In genomic region chr19:14473073-14473790, GRCh38 we compare ENCODE assay signal across 13 cellular contexts. TPM values are rescaled to one million over a fixed set of nuclear protein-coding genes. Genes with fewer than 3 reads are reported as not detected.
DNase-seq lines count a peak whose midpoint lies in the region; ATAC-seq, FAIRE-seq and TF ChIP-seq lines count a peak whose summit lies in the region.
"Had no signal": no experiment of that assay in that cellular context is flagged by ENCODE, and none has a peak within 500 bp of the region (broad histone marks: within the 10 kb centered on the region; RNA-seq: fewer than 3 reads in every experiment).

No MANE protein-coding gene starts in this region.

- no peak overlapping the region for H3K27ac Mint-ChIP-seq in CD8-positive, alpha-beta T cell
- peak overlapping the region; percentile 9 for H3K27ac Mint-ChIP-seq in mesothelial cell of epicardium
- H3K27ac Mint-ChIP-seq: stimulated activated naive CD8-positive, alpha-beta T cell treated with anti-CD3 and anti-CD28 coated beads, Interleukin-15, Interleukin-2, amounts not matched to agents 100 ng/mL and 50 ng/mL, for 24 hours had no signal

- H3K27ac ChIP-seq in CD8-positive, alpha-beta T cell (ENCODE audit: low read depth, low read length): no peak overlapping the region
- no peak overlapping the region for H3K27ac ChIP-seq in K562 (ENCODE audit: extremely low read depth, low read depth, low read length)
- no peak overlapping the region for H3K27ac ChIP-seq in prostate gland

- no peak for ATAC-seq in CD8-positive, alpha-beta T cell
- no peak for ATAC-seq in K562

- no peak overlapping the region for H3K4me2 ChIP-seq in K562 (ENCODE audit: insufficient read depth, low read length)

- H3K9me3 Mint-ChIP-seq in CD8-positive, alpha-beta T cell: no peaks in the 10 kb centered on the region
- no peaks in the 10 kb centered on the region for H3K9me3 Mint-ChIP-seq in mesothelial cell of epicardium
- H3K9me3 Mint-ChIP-seq: stimulated activated naive CD8-positive, alpha-beta T cell treated with anti-CD3 and anti-CD28 coated beads, Interleukin-15, Interleukin-2, amounts not matched to agents 100 ng/mL and 50 ng/mL, for 24 hours had no signal

- TF ChIP-seq RAD21 in K562 (CRISPR knock-in tag; conservative IDR thresholded peaks at IDR 0.05 in 1 of 2, IDR thresholded peaks at IDR 0.05 in 1 of 2): no peak

- in situ Hi-C loops in GM13977 (cut with MboI; ENCODE audit: low pct_unique_long_range_greater_than_20kb, low sequenced_read_pairs, unreplicated experiment): no loop called here
- in situ Hi-C loops in K562 (cut with MboI): no loop called here

- no peak for TF ChIP-seq EP300 in K562 (IDR thresholded peaks at IDR 0.05; ENCODE audit: low read length)

- POLR2A ChIA-PET in CD8-positive, alpha-beta T cell (lab: Charles Lee): interaction anchor here (0.6 to 1.5 kb wide), 6 partner anchors 8 to 336 kb away, joined by 3 to 8 read pairs (median 4); partner anchors contain the start of gene ASF1B
- POLR2A ChIA-PET in K562 (lab: Yijun Ruan, JAX): interaction anchor here (0.7 to 0.8 kb wide), 2 partner anchors 60 to 67 kb away, joined by 3 read pairs; no protein-coding TSS in a partner anchor

- peaks cover 18% of the 10 kb centered on the region for H3K27me3 Mint-ChIP-seq in CD8-positive, alpha-beta T cell (ENCODE audit: low read depth)
- H3K27me3 Mint-ChIP-seq in mesothelial cell of epicardium (ENCODE audit: low read depth): no peaks in the 10 kb centered on the region

- no TSS peak for BruUV-seq in K562 (replicated peaks; lab: Mats Ljungman, UMichigan)

- H3K9me3 ChIP-seq in CD8-positive, alpha-beta T cell (ENCODE audit: low read length): no peaks in the 10 kb centered on the region
- H3K9me3 ChIP-seq in K562 (replicated peaks; ENCODE audit: control insufficient read depth, insufficient read depth, low read depth, low read length) (no peaks in the 10 kb centered on the region), prostate gland (no peaks in the 10 kb centered on the region)

- WGBS in K562 (ENCODE audit: insufficient coverage, low coverage, missing lambda C conversion rate): 95% methylated on average over 25 of the region's 67 CpGs
- 39% methylated on average over 61 of the region's 67 CpGs for WGBS in prostate gland

- H3K36me3 ChIP-seq in CD8-positive, alpha-beta T cell (ENCODE audit: insufficient read depth, low read length): peaks cover 24% of the 10 kb centered on the region
- H3K36me3 ChIP-seq in K562 (ENCODE audit: control insufficient read depth, insufficient read depth, low read length): peaks cover 39% of the 10 kb centered on the region; the same call in 2 of the 3 replicates
- no peaks in the 10 kb centered on the region for H3K36me3 ChIP-seq in prostate gland

- no peak for TF ChIP-seq CTCF in CD8-positive, alpha-beta T cell (IDR thresholded peaks at IDR 0.05)
- peak; percentile 13 for TF ChIP-seq CTCF in GM13977 (IDR thresholded peaks at IDR 0.05; ENCODE audit: extremely low read depth, insufficient read depth, missing control alignments)
- TF ChIP-seq CTCF in K562 (IDR thresholded peaks at IDR 0.05 in 2 of 3, conservative IDR thresholded peaks at IDR 0.05 in 1 of 3; ENCODE audit: insufficient read depth in 2 of 3, low read depth in 1 of 3, low read length in 3 of 3): no peak
- TF ChIP-seq CTCF in mesothelial cell of epicardium (IDR thresholded peaks at IDR 0.05; ENCODE audit: unreplicated experiment): no peak
- no peak for TF ChIP-seq CTCF in prostate gland (IDR thresholded peaks at IDR 0.05)

- H2AFZ ChIP-seq in K562 (ENCODE audit: low read depth, low read length): no peak overlapping the region

- H3K79me2 ChIP-seq in K562 (ENCODE audit: control insufficient read depth, insufficient read depth, low read length): no peaks in the 10 kb centered on the region

- DNase-seq in CD8-positive, alpha-beta T cell: no peak
- peak; percentile 66 for DNase-seq in GM13977 (ENCODE audit: low spot score)
- peak in 1 of 4 experiments; percentile 12 for DNase-seq in K562 (ENCODE audit: extremely low read depth in 1 of 4, low spot score in 3 of 4)
- no peak for DNase-seq in mesothelial cell of epicardium (ENCODE audit: low spot score in 2 of 2, unreplicated experiment in 2 of 2)
- no peak for DNase-seq in 8988T
- DNase-seq in prostate gland (ENCODE audit: low spot score): no peak
- DNase-seq in cerebellar cortex (ENCODE audit: low spot score): no peak
- no peak for DNase-seq in NCI-H146 (lab: John Stamatoyannopoulos, UW)
- DNase-seq: activated CD4-positive, alpha-beta T cell treated with anti-CD3 and anti-CD28 coated beads, Interleukin-2, amount 50 U/mL, for 48 hours had no signal

- H3K4me1 ChIP-seq in CD8-positive, alpha-beta T cell (ENCODE audit: insufficient read depth, low read length): peaks cover 33% of the 10 kb centered on the region
- H3K4me1 ChIP-seq in K562 (replicated peaks in 1 of 2; ENCODE audit: control insufficient read depth in 2 of 2, insufficient read depth in 2 of 2, low read length in 2 of 2) (peaks cover 12 to 69% of the 10 kb centered on the region in 2 experiments), prostate gland (replicated peaks) (peaks cover 10% of the 10 kb centered on the region)

- peaks cover 33% of the 10 kb centered on the region for H3K36me3 Mint-ChIP-seq in CD8-positive, alpha-beta T cell
- peaks cover 11% of the 10 kb centered on the region for H3K36me3 Mint-ChIP-seq in mesothelial cell of epicardium

- H3K4me3 Mint-ChIP-seq in CD8-positive, alpha-beta T cell: peak overlapping the region; percentile 62
- peak overlapping the region; percentile 10 for H3K4me3 Mint-ChIP-seq in mesothelial cell of epicardium
- H3K4me3 Mint-ChIP-seq: stimulated activated naive CD8-positive, alpha-beta T cell treated with anti-CD3 and anti-CD28 coated beads, Interleukin-15, Interleukin-2, amounts not matched to agents 100 ng/mL and 50 ng/mL, for 24 hours had no signal

- H3K4me3 ChIP-seq in CD8-positive, alpha-beta T cell (ENCODE audit: low read depth, low read length): no peak overlapping the region
- no peak overlapping the region for H3K4me3 ChIP-seq in K562
- no peak overlapping the region for H3K4me3 ChIP-seq in prostate gland

- no peaks in the 10 kb centered on the region for H3K9me1 ChIP-seq in K562 (ENCODE audit: control insufficient read depth, insufficient read depth, low read length)

- TF ChIP-seq POLR2A in K562 (conservative IDR thresholded peaks at IDR 0.05) (no peak), prostate gland (IDR thresholded peaks at IDR 0.05) (no peak)

- peaks cover 13% of the 10 kb centered on the region for H3K27me3 ChIP-seq in CD8-positive, alpha-beta T cell (ENCODE audit: insufficient read depth, low read length)
- no peaks in the 10 kb centered on the region for H3K27me3 ChIP-seq in K562 (ENCODE audit: control insufficient read depth in 2 of 2, insufficient read depth in 2 of 2, low read length in 2 of 2)
- no peaks in the 10 kb centered on the region for H3K27me3 ChIP-seq in prostate gland (replicated peaks; ENCODE audit: insufficient read depth)

- H3K4me1 Mint-ChIP-seq in CD8-positive, alpha-beta T cell (ENCODE audit: low read depth): peaks cover 33% of the 10 kb centered on the region
- peaks cover 38% of the 10 kb centered on the region for H3K4me1 Mint-ChIP-seq in mesothelial cell of epicardium

- no peak overlapping the region; a peak in 1 of 4 replicates for H3K9ac ChIP-seq in K562 (ENCODE audit: insufficient read depth in 1 of 2, low read depth in 2 of 2, low read length in 2 of 2)

- intact Hi-C loops in CD8-positive, alpha-beta T cell (cut with DNase I, micrococcal nuclease): loop anchor here (2.0 to 10.0 kb wide), 3 partner anchors 278 to 336 kb away; partner anchors contain the start of gene ASF1B (in 2 of the 2)
- intact Hi-C loops in K562 (cut with micrococcal nuclease) (no loop called here), prostate gland (cut with DNase I) (loop anchor here (10.0 kb wide), 1 partner anchor 328 kb away; no protein-coding TSS in a partner anchor)

- no peak for FAIRE-seq in K562 (lab: Jason Lieb, UNC)
- FAIRE-seq: frontal cortex had no signal

- CTCF ChIA-PET in CD8-positive, alpha-beta T cell (lab: Charles Lee): interaction anchor here (0.6 to 4.4 kb wide), 18 partner anchors 8 to 337 kb away, joined by 3 to 27 read pairs (median 4); partner anchors contain the start of genes ASF1B and PKN1
- CTCF ChIA-PET in K562 (lab: Yijun Ruan, JAX; ENCODE audit: low intra/inter-chr PET ratio): no interaction called here

- no peaks in the 10 kb centered on the region for H4K20me1 ChIP-seq in K562 (replicated peaks; ENCODE audit: control insufficient read depth, insufficient read depth, low read length)

RNA-seq across cellular contexts. Expression of gene PTGER1, which starts 1.9 kb away (rescaled TPM):
- under 1 TPM in 1 of 2 experiments, not detected in 1; 0.22 TPM for total RNA-seq in CD8-positive, alpha-beta T cell
- total RNA-seq in K562 (2011; cell fraction: chromatin; rRNA removed; ENCODE audit: low replicate concordance): not detected in 2 replicates
- total RNA-seq in K562 (2011; cell fraction: nucleolus; rRNA removed): 1.1 and 1.3 TPM in 2 replicates
- total RNA-seq in K562 (2011; cell fraction: nucleoplasm; rRNA removed): 0.51 TPM in 1 of 2 replicates, not detected in the other
- 0.27 and 0.29 TPM in 2 replicates for total RNA-seq in K562 (2014; rRNA removed)
- not detected in 2 replicates for total RNA-seq in K562 (2014; rRNA removed; fragmentation: Illumina TruSeq; extraction: Trizol)
- not detected in 2 replicates for total RNA-seq in K562 (2015; rRNA removed; fragmentation: Illumina TruSeq; extraction: Trizol)
- total RNA-seq in K562 (2021): 0.29 and 0.35 TPM in 2 replicates
- 0.06 TPM in 1 of 2 replicates, not detected in the other for polyA plus RNA-seq in K562 (2011; rRNA removed)
- 0.10 and 0.88 TPM in 2 replicates for polyA plus RNA-seq in K562 (2011; cell fraction: cytosol; rRNA removed)
- polyA plus RNA-seq in K562 (2011; cell fraction: nucleus; rRNA removed): 0.13 and 0.34 TPM in 2 replicates
- 0.16 and 0.65 TPM in 2 replicates for polyA plus RNA-seq in K562 (2012)
- not detected in 2 replicates for polyA plus RNA-seq in K562 (2014; fragmentation: Illumina TruSeq; extraction: Trizol)
- not detected for polyA plus RNA-seq in K562 (2014; fragmentation: Nextera tagmentation; extraction: Ambion mirVana)
- polyA plus RNA-seq in K562 (2014; rRNA removed): 0.34 and 0.36 TPM in 2 replicates
- polyA minus RNA-seq in K562 (2011; rRNA and poly(A)+ RNA removed): not detected in 2 replicates
- polyA minus RNA-seq in K562 (2011; cell fraction: cytosol; rRNA and poly(A)+ RNA removed): not detected in 2 replicates
- polyA minus RNA-seq in K562 (2011; cell fraction: nucleus; rRNA and poly(A)+ RNA removed): 0.40 TPM in 1 of 2 replicates, not detected in the other
- total RNA-seq in mesothelial cell of epicardium: 2.8 to 3.5 TPM (median 2.8 TPM) in 3 replicates
- total RNA-seq in prostate gland: 1 to 10 TPM in 1 of 2 donors, not detected in 1; 1.0 TPM
- total RNA-seq: Daoy, frontal cortex, Right ventricle myocardium inferior had no signal

RNA-seq across cellular contexts. Expression of gene GIPC1, which starts 22.7 kb away (rescaled TPM):
- total RNA-seq in CD8-positive, alpha-beta T cell: 10 to 100 TPM; 15.6 to 16.0 TPM
- 18.6 and 50.3 TPM in 2 replicates for total RNA-seq in K562 (2011; cell fraction: chromatin; rRNA removed; ENCODE audit: low replicate concordance)
- total RNA-seq in K562 (2011; cell fraction: nucleolus; rRNA removed): 32.9 and 38.4 TPM in 2 replicates
- total RNA-seq in K562 (2011; cell fraction: nucleoplasm; rRNA removed): 26.4 and 30.8 TPM in 2 replicates
- total RNA-seq in K562 (2014; rRNA removed): 54.7 and 71.2 TPM in 2 replicates
- 7.8 and 12.0 TPM in 2 replicates for total RNA-seq in K562 (2014; rRNA removed; fragmentation: Illumina TruSeq; extraction: Trizol)
- 39.7 and 46.3 TPM in 2 replicates for total RNA-seq in K562 (2015; rRNA removed; fragmentation: Illumina TruSeq; extraction: Trizol)
- 49.7 and 51.7 TPM in 2 replicates for total RNA-seq in K562 (2021)
- 24.8 and 26.6 TPM in 2 replicates for polyA plus RNA-seq in K562 (2011; rRNA removed)
- polyA plus RNA-seq in K562 (2011; cell fraction: cytosol; rRNA removed): 25.0 and 75.6 TPM in 2 replicates
- 15.3 and 27.8 TPM in 2 replicates for polyA plus RNA-seq in K562 (2011; cell fraction: nucleus; rRNA removed)
- 37.9 and 39.8 TPM in 2 replicates for polyA plus RNA-seq in K562 (2012)
- 13.6 and 35.1 TPM in 2 replicates for polyA plus RNA-seq in K562 (2014; fragmentation: Illumina TruSeq; extraction: Trizol)
- 1 to 10 TPM in 1 of 2 experiments, under 1 TPM in 1; 0.49 to 1.1 TPM for polyA plus RNA-seq in K562 (2014; fragmentation: Nextera tagmentation; extraction: Ambion mirVana)
- 50.8 and 52.2 TPM in 2 replicates for polyA plus RNA-seq in K562 (2014; rRNA removed)
- 6.3 and 11.7 TPM in 2 replicates for polyA minus RNA-seq in K562 (2011; rRNA and poly(A)+ RNA removed)
- 32.3 and 41.7 TPM in 2 replicates for polyA minus RNA-seq in K562 (2011; cell fraction: cytosol; rRNA and poly(A)+ RNA removed)
- 8.9 and 9.0 TPM in 2 replicates for polyA minus RNA-seq in K562 (2011; cell fraction: nucleus; rRNA and poly(A)+ RNA removed)
- 108 to 111 TPM (median 111 TPM) in 3 replicates for total RNA-seq in mesothelial cell of epicardium
- total RNA-seq in prostate gland: 100 to 1,000 TPM in 1 of 2 donors, 10 to 100 TPM in 1; 71.8 to 101 TPM

RNA-seq across cellular contexts. Expression of gene PKN1, which starts 40.1 kb away (rescaled TPM):
- total RNA-seq in CD8-positive, alpha-beta T cell: 100 to 1,000 TPM; 152 to 158 TPM
- 22.5 and 89.0 TPM in 2 replicates for total RNA-seq in K562 (2011; cell fraction: chromatin; rRNA removed; ENCODE audit: low replicate concordance)
- 76.9 and 79.6 TPM in 2 replicates for total RNA-seq in K562 (2011; cell fraction: nucleolus; rRNA removed)
- 33.7 and 45.6 TPM in 2 replicates for total RNA-seq in K562 (2011; cell fraction: nucleoplasm; rRNA removed)
- 108 and 133 TPM in 2 replicates for total RNA-seq in K562 (2014; rRNA removed)
- total RNA-seq in K562 (2014; rRNA removed; fragmentation: Illumina TruSeq; extraction: Trizol): 25.8 and 37.3 TPM in 2 replicates
- total RNA-seq in K562 (2015; rRNA removed; fragmentation: Illumina TruSeq; extraction: Trizol): 75.0 and 80.6 TPM in 2 replicates
- total RNA-seq in K562 (2021): 222 and 228 TPM in 2 replicates
- polyA plus RNA-seq in K562 (2011; rRNA removed): 52.1 and 63.7 TPM in 2 replicates
- 66.1 and 116 TPM in 2 replicates for polyA plus RNA-seq in K562 (2011; cell fraction: cytosol; rRNA removed)
- 105 and 144 TPM in 2 replicates for polyA plus RNA-seq in K562 (2011; cell fraction: nucleus; rRNA removed)
- polyA plus RNA-seq in K562 (2012): 160 and 186 TPM in 2 replicates
- 77.5 and 97.5 TPM in 2 replicates for polyA plus RNA-seq in K562 (2014; fragmentation: Illumina TruSeq; extraction: Trizol)
- polyA plus RNA-seq in K562 (2014; fragmentation: Nextera tagmentation; extraction: Ambion mirVana): under 1 TPM; 0.30 to 0.57 TPM
- 97.3 and 108 TPM in 2 replicates for polyA plus RNA-seq in K562 (2014; rRNA removed)
- polyA minus RNA-seq in K562 (2011; rRNA and poly(A)+ RNA removed): 37.3 and 59.9 TPM in 2 replicates
- polyA minus RNA-seq in K562 (2011; cell fraction: cytosol; rRNA and poly(A)+ RNA removed): 93.0 and 105 TPM in 2 replicates
- polyA minus RNA-seq in K562 (2011; cell fraction: nucleus; rRNA and poly(A)+ RNA removed): 25.6 and 39.1 TPM in 2 replicates
- 84.5 to 89.1 TPM (median 85.9 TPM) in 3 replicates for total RNA-seq in mesothelial cell of epicardium
- 100 to 1,000 TPM in 1 of 2 donors, 10 to 100 TPM in 1; 54.3 to 255 TPM for total RNA-seq in prostate gland

RNA-seq across cellular contexts. Expression of gene DNAJB1, which starts 45.0 kb away (rescaled TPM):
- total RNA-seq in CD8-positive, alpha-beta T cell: 100 to 1,000 TPM; 963 to 995 TPM
- total RNA-seq in K562 (2011; cell fraction: chromatin; rRNA removed; ENCODE audit: low replicate concordance): 66.1 and 87.4 TPM in 2 replicates
- 67.0 and 68.3 TPM in 2 replicates for total RNA-seq in K562 (2011; cell fraction: nucleolus; rRNA removed)
- total RNA-seq in K562 (2011; cell fraction: nucleoplasm; rRNA removed): 68.0 and 69.1 TPM in 2 replicates
- 62.1 and 71.5 TPM in 2 replicates for total RNA-seq in K562 (2014; rRNA removed)
- total RNA-seq in K562 (2014; rRNA removed; fragmentation: Illumina TruSeq; extraction: Trizol): 51.2 and 60.9 TPM in 2 replicates
- total RNA-seq in K562 (2015; rRNA removed; fragmentation: Illumina TruSeq; extraction: Trizol): 85.3 and 86.5 TPM in 2 replicates
- 94.8 and 99.9 TPM in 2 replicates for total RNA-seq in K562 (2021)
- polyA plus RNA-seq in K562 (2011; rRNA removed): 83.5 and 113 TPM in 2 replicates
- 101 TPM in 2 replicates for polyA plus RNA-seq in K562 (2011; cell fraction: cytosol; rRNA removed)
- 78.2 and 79.0 TPM in 2 replicates for polyA plus RNA-seq in K562 (2011; cell fraction: nucleus; rRNA removed)
- polyA plus RNA-seq in K562 (2012): 69.4 and 84.8 TPM in 2 replicates
- polyA plus RNA-seq in K562 (2014; fragmentation: Illumina TruSeq; extraction: Trizol): 78.3 and 100 TPM in 2 replicates
- polyA plus RNA-seq in K562 (2014; fragmentation: Nextera tagmentation; extraction: Ambion mirVana): 10 to 100 TPM; 13.2 to 16.2 TPM
- polyA plus RNA-seq in K562 (2014; rRNA removed): 61.7 and 79.2 TPM in 2 replicates
- 71.6 and 93.9 TPM in 2 replicates for polyA minus RNA-seq in K562 (2011; rRNA and poly(A)+ RNA removed)
- 31.4 and 40.9 TPM in 2 replicates for polyA minus RNA-seq in K562 (2011; cell fraction: cytosol; rRNA and poly(A)+ RNA removed)
- 22.5 and 40.4 TPM in 2 replicates for polyA minus RNA-seq in K562 (2011; cell fraction: nucleus; rRNA and poly(A)+ RNA removed)
- 106 to 113 TPM (median 110 TPM) in 3 replicates for total RNA-seq in mesothelial cell of epicardium
- total RNA-seq in prostate gland: 100 to 1,000 TPM in 1 of 2 donors, 10 to 100 TPM in 1; 91.6 to 108 TPM

RNA-seq across cellular contexts. Expression of gene DDX39A, which starts 54.1 kb away (rescaled TPM):
- total RNA-seq in CD8-positive, alpha-beta T cell: 100 to 1,000 TPM; 342 to 372 TPM
- total RNA-seq in K562 (2011; cell fraction: chromatin; rRNA removed; ENCODE audit: low replicate concordance): 212 and 603 TPM in 2 replicates
- 468 and 513 TPM in 2 replicates for total RNA-seq in K562 (2011; cell fraction: nucleolus; rRNA removed)
- 227 and 308 TPM in 2 replicates for total RNA-seq in K562 (2011; cell fraction: nucleoplasm; rRNA removed)
- 239 and 284 TPM in 2 replicates for total RNA-seq in K562 (2014; rRNA removed)
- 75.4 and 90.3 TPM in 2 replicates for total RNA-seq in K562 (2014; rRNA removed; fragmentation: Illumina TruSeq; extraction: Trizol)
- 163 and 166 TPM in 2 replicates for total RNA-seq in K562 (2015; rRNA removed; fragmentation: Illumina TruSeq; extraction: Trizol)
- total RNA-seq in K562 (2021): 244 and 249 TPM in 2 replicates
- 120 and 136 TPM in 2 replicates for polyA plus RNA-seq in K562 (2011; rRNA removed)
- 104 and 196 TPM in 2 replicates for polyA plus RNA-seq in K562 (2011; cell fraction: cytosol; rRNA removed)
- 938 and 1,011 TPM in 2 replicates for polyA plus RNA-seq in K562 (2011; cell fraction: nucleus; rRNA removed)
- polyA plus RNA-seq in K562 (2012): 261 and 285 TPM in 2 replicates
- polyA plus RNA-seq in K562 (2014; fragmentation: Illumina TruSeq; extraction: Trizol): 140 and 177 TPM in 2 replicates
- 100 to 1,000 TPM; 188 to 230 TPM for polyA plus RNA-seq in K562 (2014; fragmentation: Nextera tagmentation; extraction: Ambion mirVana)
- 239 and 250 TPM in 2 replicates for polyA plus RNA-seq in K562 (2014; rRNA removed)
- polyA minus RNA-seq in K562 (2011; rRNA and poly(A)+ RNA removed): 62.7 and 99.1 TPM in 2 replicates
- 83.0 and 99.1 TPM in 2 replicates for polyA minus RNA-seq in K562 (2011; cell fraction: cytosol; rRNA and poly(A)+ RNA removed)
- 152 and 185 TPM in 2 replicates for polyA minus RNA-seq in K562 (2011; cell fraction: nucleus; rRNA and poly(A)+ RNA removed)
- total RNA-seq in mesothelial cell of epicardium: 66.9 to 68.6 TPM (median 67.6 TPM) in 3 replicates
- total RNA-seq in prostate gland: 100 to 1,000 TPM in 1 of 2 donors, 10 to 100 TPM in 1; 64.9 to 121 TPM
